ENCODE assay signal across 8 cellular contexts in the genomic region with DNA sequence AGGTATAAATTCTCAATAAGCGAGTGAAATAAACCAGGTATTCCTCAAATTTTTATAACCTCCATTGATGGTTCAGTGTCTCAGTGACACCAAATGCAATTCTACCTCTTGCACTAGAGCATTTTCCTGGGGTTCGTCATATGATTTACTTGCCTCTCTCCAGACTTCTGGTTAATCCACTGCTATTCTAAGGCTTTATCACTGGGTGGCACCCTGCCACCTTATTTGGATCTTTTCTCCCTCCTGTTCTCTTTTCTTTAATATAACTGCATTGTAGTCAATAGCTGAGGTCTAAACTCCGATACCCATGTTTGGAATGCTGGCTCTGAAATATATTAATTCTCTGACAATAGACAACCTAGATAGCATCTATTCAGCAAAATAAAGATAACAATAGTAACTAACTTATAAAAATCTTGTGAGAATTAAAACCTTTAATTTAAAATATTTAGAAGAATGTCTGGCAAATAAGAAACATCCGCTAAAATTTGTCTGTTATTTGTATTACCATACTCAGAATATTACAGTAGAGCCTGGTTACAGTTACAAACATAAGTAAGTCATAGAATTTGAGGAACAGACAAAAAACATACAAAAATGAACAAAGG.
A peak's percentile ranks its signal among the peaks of the same experiment; 100 is the strongest.
DNase-seq lines count a peak whose midpoint lies in the region; ATAC-seq, FAIRE-seq and TF ChIP-seq lines count a peak whose summit lies in the region.

No MANE protein-coding gene starts in this region.

- H3K9me3 ChIP-seq in left ventricle myocardium inferior (replicated peaks) (no peaks in the 10 kb centered on the region), WERI-Rb-1 (ENCODE audit: severe bottlenecking) (no peaks in the 10 kb centered on the region), keratinocyte (ENCODE audit: control insufficient read depth, low read depth, low read length) (no peaks in the 10 kb centered on the region), upper lobe of right lung (no peaks in the 10 kb centered on the region), upper lobe of left lung (no peaks in the 10 kb centered on the region)

- TF ChIP-seq CTCF in left ventricle myocardium inferior (IDR thresholded peaks at IDR 0.05; ENCODE audit: borderline replicate concordance) (no peak), WERI-Rb-1 (IDR thresholded peaks at IDR 0.05; ENCODE audit: low read depth, low read length) (peak; percentile 66), keratinocyte (optimal IDR thresholded peaks at IDR 0.05 in 1 of 3, IDR thresholded peaks at IDR 0.05 in 1 of 3, conservative IDR thresholded peaks at IDR 0.05 in 1 of 3; ENCODE audit: extremely low read depth in 1 of 3, insufficient read depth in 2 of 3, low read length in 3 of 3) (peak; percentile 37 to 58 (median 55)), upper lobe of right lung (IDR thresholded peaks at IDR 0.05) (no peak), upper lobe of left lung (IDR thresholded peaks at IDR 0.05) (no peak)

- H3K9ac ChIP-seq in keratinocyte (ENCODE audit: control insufficient read depth, extremely low read depth, insufficient read depth, low read length), result no peak overlapping the region

- FAIRE-seq in keratinocyte (lab: Jason Lieb, UNC), result no peak

- intact Hi-C loops in left cardiac atrium (cut with DNase I), result no loop called here
- intact Hi-C loops in left ventricle myocardium inferior (cut with micrococcal nuclease), result no loop called here
- intact Hi-C loops in upper lobe of right lung (cut with DNase I), result no loop called here

- H2AFZ ChIP-seq in keratinocyte (ENCODE audit: control insufficient read depth, low read length), result no peak overlapping the region

- ATAC-seq in left cardiac atrium (peak; percentile 38 to 53), GM18502 (IDR thresholded peaks at IDR 0.05; ENCODE audit: poor library complexity, unreplicated experiment) (no peak), upper lobe of right lung (no peak), upper lobe of left lung (ENCODE audit: low FRiP score in 2 of 2) (no peak)

- H3K4me3 ChIP-seq in left ventricle myocardium inferior, result no peak overlapping the region
- no peak overlapping the region for H3K4me3 ChIP-seq in WERI-Rb-1 (ENCODE audit: low read depth, low read length)
- no peak overlapping the region for H3K4me3 ChIP-seq in keratinocyte (ENCODE audit: control insufficient read depth in 2 of 3, extremely low read depth in 1 of 3, insufficient read depth in 2 of 3, low read depth in 1 of 3, low read length in 3 of 3)
- no peak overlapping the region for H3K4me3 ChIP-seq in upper lobe of right lung
- H3K4me3 ChIP-seq in upper lobe of left lung, result no peak overlapping the region

- H3K9me1 ChIP-seq in keratinocyte (ENCODE audit: control insufficient read depth, extremely low read depth, insufficient read depth, low read length), result no peaks in the 10 kb centered on the region

- H3K4me1 ChIP-seq in left ventricle myocardium inferior (no peaks in the 10 kb centered on the region), keratinocyte (ENCODE audit: control insufficient read depth, extremely low read depth, insufficient read depth, low read length) (peaks cover 4% of the 10 kb centered on the region), upper lobe of right lung (no peaks in the 10 kb centered on the region), upper lobe of left lung (no peaks in the 10 kb centered on the region)

- dilution Hi-C loops in keratinocyte (cut with MboI; ENCODE audit: extremely low pct_ligation_motif_present, low sequenced_read_pairs), result no loop called here

- no peaks in the 10 kb centered on the region for H3K27me3 ChIP-seq in left ventricle myocardium inferior (ENCODE audit: low read depth)
- H3K27me3 ChIP-seq in WERI-Rb-1 (ENCODE audit: insufficient read depth, low read depth, severe bottlenecking), result no peaks in the 10 kb centered on the region
- H3K27me3 ChIP-seq in keratinocyte (ENCODE audit: control insufficient read depth, extremely low read depth, insufficient read depth, low read length), result no peaks in the 10 kb centered on the region
- H3K27me3 ChIP-seq in upper lobe of right lung, result no peaks in the 10 kb centered on the region
- H3K27me3 ChIP-seq in upper lobe of left lung, result no peaks in the 10 kb centered on the region

- H3K4me2 ChIP-seq in keratinocyte (ENCODE audit: control insufficient read depth, extremely low read depth, insufficient read depth, low read depth, low read length), result no peak overlapping the region

- 46 to 56% methylated on average over 4 of the region's 4 CpGs for WGBS in upper lobe of left lung, 2 donors

- DNase-seq in left cardiac atrium, result peak; percentile 20
- no peak for DNase-seq in left ventricle myocardium inferior
- DNase-seq in NCI-H2171 treated with DMSO at 0.1 percent for 48 hours (lab: John Stamatoyannopoulos, UW), result peak; percentile 89
- peak; percentile 38 for DNase-seq in WERI-Rb-1
- DNase-seq in keratinocyte (ENCODE audit: low read depth, low spot score), result no peak
- no peak for DNase-seq in upper lobe of right lung
- no peak for DNase-seq in upper lobe of left lung

- H4K20me1 ChIP-seq in keratinocyte (ENCODE audit: control insufficient read depth, extremely low read depth, insufficient read depth, low read length), result no peaks in the 10 kb centered on the region

- H3K36me3 ChIP-seq in left ventricle myocardium inferior (no peaks in the 10 kb centered on the region), WERI-Rb-1 (no peaks in the 10 kb centered on the region), keratinocyte (ENCODE audit: control insufficient read depth in 2 of 2, extremely low read depth in 1 of 2, insufficient read depth in 2 of 2, low read length in 2 of 2) (no peaks in the 10 kb centered on the region), upper lobe of right lung (no peaks in the 10 kb centered on the region), upper lobe of left lung (no peaks in the 10 kb centered on the region)

- no peak for TF ChIP-seq EP300 in upper lobe of left lung (IDR thresholded peaks at IDR 0.05)

- H3K27ac ChIP-seq in left ventricle myocardium inferior (replicated peaks) (no peak overlapping the region), WERI-Rb-1 (no peak overlapping the region), keratinocyte (ENCODE audit: control insufficient read depth, insufficient read depth, low read length) (no peak overlapping the region), upper lobe of right lung (no peak overlapping the region), upper lobe of left lung (no peak overlapping the region)

- no peaks in the 10 kb centered on the region for H3K79me2 ChIP-seq in keratinocyte (ENCODE audit: control insufficient read depth, insufficient read depth, low read length)

- no peak for TF ChIP-seq POLR2A in upper lobe of left lung (IDR thresholded peaks at IDR 0.05)

Comparison
In these comparisons a context has a peak if more than half of its experiments do, and no peak if none do; other contexts are left out.
1. DNase-seq: peak in left cardiac atrium (single experiment), NCI-H2171 treated with DMSO at 0.1 percent for 48 hours (single experiment) and WERI-Rb-1 (single experiment); none in left ventricle myocardium inferior (single experiment), keratinocyte (single experiment), upper lobe of right lung (single experiment) and upper lobe of left lung (0 of 2).
2. ATAC-seq: peak in left cardiac atrium (2 of 2); none in GM18502 (single experiment), upper lobe of right lung (single experiment) and upper lobe of left lung (0 of 2).
3. CTCF ChIP-seq: peak in WERI-Rb-1 (single experiment) and keratinocyte (3 of 3); none in left ventricle myocardium inferior (single experiment), upper lobe of right lung (single experiment) and upper lobe of left lung (0 of 6).